Comparison of ENCODE assay signal across 14 cellular contexts in the genomic region with DNA sequence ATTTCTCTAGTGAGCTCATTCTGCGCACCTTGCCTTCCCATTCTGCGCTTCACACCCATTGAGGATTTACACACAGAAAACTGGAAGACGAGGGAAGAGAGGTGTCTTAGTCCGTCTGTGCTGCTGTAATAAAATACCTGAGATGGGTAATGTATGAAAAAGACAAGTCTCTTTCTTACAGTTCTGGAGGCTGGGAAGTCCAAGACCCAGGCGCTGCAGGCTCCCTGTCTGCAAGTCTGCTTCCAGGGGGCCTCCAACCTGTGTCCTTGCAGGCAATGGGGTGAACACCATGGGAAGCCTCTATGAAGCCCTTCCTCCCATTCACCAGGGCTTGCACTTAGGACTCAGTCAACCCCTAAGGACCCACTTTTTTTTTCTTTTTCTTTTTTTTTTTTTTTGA.
DNase-seq lines count a peak whose midpoint lies in the region; ATAC-seq, FAIRE-seq and TF ChIP-seq lines count a peak whose summit lies in the region.
"Had no signal": no experiment of that assay in that cellular context is flagged by ENCODE, and none has a peak within 500 bp of the region (broad histone marks: within the 10 kb centered on the region; RNA-seq: fewer than 3 reads in every experiment).

No MANE protein-coding gene starts in this region.

- no peaks in the 10 kb centered on the region for H3K36me3 Mint-ChIP-seq in type B pancreatic cell
- H3K36me3 Mint-ChIP-seq: CD4-positive, alpha-beta memory T cell had no signal

- in situ Hi-C loops in HepG2 (cut with HindIII; ENCODE audit: extremely low pct_ligation_motif_present, low pct_unique_long_range_greater_than_20kb) = no loop called here
- in situ Hi-C loops in gastrocnemius medialis (cut with MboI; ENCODE audit: low sequenced_read_pairs in 4 of 4) = no loop called here

- TF ChIP-seq RAD21 in HepG2 (CRISPR knock-in tag; IDR thresholded peaks at IDR 0.05) = no peak

- DNase-seq in HepG2 (ENCODE audit: low spot score) (no peak), right lobe of liver (no peak), gastrocnemius medialis (no peak), tibial artery (no peak), NCI-H1092 (lab: John Stamatoyannopoulos, UW) (no peak), type B pancreatic cell (ENCODE audit: extremely low spot score, unreplicated experiment) (no peak), inferior parietal cortex (ENCODE audit: extremely low spot score) (no peak)
- DNase-seq: ACHN; CD4-positive, alpha-beta memory T cell; DMS79; GOT3; H9 had no signal

- no peaks in the 10 kb centered on the region for H3K27me3 ChIP-seq in HepG2 (ENCODE audit: control insufficient read depth in 1 of 2, insufficient read depth in 2 of 2, low read length in 2 of 2)
- H3K27me3 ChIP-seq in right lobe of liver = no peaks in the 10 kb centered on the region
- H3K27me3 ChIP-seq in gastrocnemius medialis = no peaks in the 10 kb centered on the region
- no peaks in the 10 kb centered on the region for H3K27me3 ChIP-seq in tibial artery

- FAIRE-seq in HepG2 (lab: Jason Lieb, UNC) = no peak
- FAIRE-seq: GM12878 had no signal

- no peaks in the 10 kb centered on the region for H3K9me3 ChIP-seq in HepG2 (ENCODE audit: low read length)
- no peaks in the 10 kb centered on the region for H3K9me3 ChIP-seq in right lobe of liver
- no peaks in the 10 kb centered on the region for H3K9me3 ChIP-seq in gastrocnemius medialis
- no peaks in the 10 kb centered on the region for H3K9me3 ChIP-seq in tibial artery

- no peak overlapping the region for H3K27ac Mint-ChIP-seq in type B pancreatic cell
- H3K27ac Mint-ChIP-seq: B cell; CD4-positive, alpha-beta memory T cell; H9 had no signal

- no peak overlapping the region for H3K4me3 Mint-ChIP-seq in type B pancreatic cell
- H3K4me3 Mint-ChIP-seq: B cell; CD4-positive, alpha-beta memory T cell; H9 had no signal

- TF ChIP-seq POLR2A in HepG2 (IDR thresholded peaks at IDR 0.05; ENCODE audit: insufficient read depth in 1 of 2, low read depth in 2 of 2, low read length in 2 of 2) = no peak
- TF ChIP-seq POLR2A in right lobe of liver (IDR thresholded peaks at IDR 0.05) = no peak
- TF ChIP-seq POLR2A in gastrocnemius medialis (IDR thresholded peaks at IDR 0.05) = no peak

- TF ChIP-seq CTCF in HepG2 (CRISPR knock-in tag; IDR thresholded peaks at IDR 0.05) (no peak), right lobe of liver (IDR thresholded peaks at IDR 0.05) (no peak), gastrocnemius medialis (IDR thresholded peaks at IDR 0.05 in 4 of 5, conservative IDR thresholded peaks at IDR 0.05 in 1 of 5) (no peak), tibial artery (IDR thresholded peaks at IDR 0.05) (no peak), type B pancreatic cell (conservative IDR thresholded peaks at IDR 0.05) (no peak)

- H2AFZ ChIP-seq in HepG2 (ENCODE audit: low read length) = no peak overlapping the region

- no peaks in the 10 kb centered on the region for H3K27me3 Mint-ChIP-seq in type B pancreatic cell

- TF ChIP-seq EP300 in HepG2 (IDR thresholded peaks at IDR 0.05; ENCODE audit: low read depth in 2 of 2, low read length in 2 of 2) = no peak
- TF ChIP-seq EP300 in HepG2 (CRISPR knock-in tag; IDR thresholded peaks at IDR 0.05; ENCODE audit: borderline replicate concordance) = no peak

- BruUV-seq in HepG2 (replicated peaks; lab: Mats Ljungman, UMichigan) = no TSS peak

- POLR2A ChIA-PET in HepG2 (lab: Yijun Ruan, JAX) = no interaction called here

- peaks cover 8% of the 10 kb centered on the region for H3K9me3 Mint-ChIP-seq in type B pancreatic cell

- H3K4me1 Mint-ChIP-seq in type B pancreatic cell (ENCODE audit: unreplicated experiment) = peaks cover 29% of the 10 kb centered on the region
- H3K4me1 Mint-ChIP-seq: CD4-positive, alpha-beta memory T cell had no signal

- H3K9ac ChIP-seq in HepG2 (ENCODE audit: insufficient read depth, low read depth, low read length) = no peak overlapping the region

- ATAC-seq in HepG2 (no peak), right lobe of liver (no peak), gastrocnemius medialis (no peak)
- ATAC-seq: GM12878 had no signal

- H3K4me1 ChIP-seq in HepG2 (ENCODE audit: insufficient read depth, low read length) = peaks cover 24% of the 10 kb centered on the region
- peaks cover 0 to 8% (median 0%) of the 10 kb centered on the region in 4 donors for H3K4me1 ChIP-seq in right lobe of liver
- H3K4me1 ChIP-seq in gastrocnemius medialis = peaks cover 25 to 32% of the 10 kb centered on the region in 2 donors
- H3K4me1 ChIP-seq in tibial artery = peaks cover 0 to 46% (median 35%) of the 10 kb centered on the region in 4 donors

- CTCF ChIA-PET in HepG2 (lab: Yijun Ruan, JAX; ENCODE audit: low intra/inter-chr PET ratio, low total read pairs) = no interaction called here

- WGBS in HepG2 (ENCODE audit: low lambda C conversion rate) = 98% methylated on average over 5 of the region's 5 CpGs
- 100% methylated on average over 1 of the region's 5 CpGs for WGBS in right lobe of liver (ENCODE audit: insufficient coverage, low coverage, low lambda C conversion rate, missing lambda C conversion rate)

- no peaks in the 10 kb centered on the region for H3K79me2 ChIP-seq in HepG2 (ENCODE audit: insufficient read depth, low read length)

- H4K20me1 ChIP-seq in HepG2 (ENCODE audit: insufficient read depth, low read length) = no peaks in the 10 kb centered on the region

- H3K36me3 ChIP-seq in HepG2 (replicated peaks in 1 of 2; ENCODE audit: control insufficient read depth in 1 of 2, insufficient read depth in 2 of 2, low read length in 2 of 2) = no peaks in the 10 kb centered on the region
- H3K36me3 ChIP-seq in right lobe of liver = no peaks in the 10 kb centered on the region
- no peaks in the 10 kb centered on the region for H3K36me3 ChIP-seq in gastrocnemius medialis
- no peaks in the 10 kb centered on the region for H3K36me3 ChIP-seq in tibial artery

- H3K27ac ChIP-seq in HepG2 (ENCODE audit: extremely low read length, insufficient read depth, low read length) = no peak overlapping the region
- no peak overlapping the region for H3K27ac ChIP-seq in right lobe of liver
- H3K27ac ChIP-seq in gastrocnemius medialis = peak overlapping the region in 3 of 4 donors; percentile 23 to 90 (median 82)
- H3K27ac ChIP-seq in tibial artery = peak overlapping the region; percentile 25 to 83

- no peak overlapping the region for H3K4me2 ChIP-seq in HepG2 (ENCODE audit: low read depth, low read length)

- no peak overlapping the region for H3K4me3 ChIP-seq in HepG2 (replicated peaks in 1 of 3; ENCODE audit: insufficient read depth in 1 of 3, low read depth in 2 of 3, low read length in 3 of 3)
- no peak overlapping the region for H3K4me3 ChIP-seq in right lobe of liver
- no peak overlapping the region for H3K4me3 ChIP-seq in gastrocnemius medialis
- H3K4me3 ChIP-seq in tibial artery = no peak overlapping the region
- H3K4me3 ChIP-seq: GM12878 had no signal

- intact Hi-C loops in HepG2 (cut with micrococcal nuclease; ENCODE audit: unreplicated experiment) = no loop called here
- intact Hi-C loops in right lobe of liver (cut with DNase I) = no loop called here
- intact Hi-C loops in gastrocnemius medialis (cut with DNase I; ENCODE audit: low total_unique reads) = loop anchor here (5.0 kb wide), 3 partner anchors 79 to 306 kb away; partner anchors contain the start of gene NFIL3
- intact Hi-C loops in tibial artery (cut with DNase I; ENCODE audit: low total_unique reads) = loop anchor here (5.0 kb wide), 1 partner anchor 76 kb away; no protein-coding TSS in a partner anchor

TF ChIP-seq in HepG2, 621 proteins besides CTCF, POLR2A, EP300 and RAD21:
- no peak for TF ChIP-seq ZNF615 (CRISPR knock-in tag; IDR thresholded peaks at IDR 0.05; ENCODE audit: borderline replicate concordance)
- no peak for TF ChIP-seq SETDB1 (CRISPR knock-in tag; IDR thresholded peaks at IDR 0.05; ENCODE audit: borderline replicate concordance)
- no peak for TF ChIP-seq DR1 (CRISPR knock-in tag; IDR thresholded peaks at IDR 0.05)
- TF ChIP-seq ZNF564 (CRISPR knock-in tag; IDR thresholded peaks at IDR 0.05) = peak; percentile 94
- no peak for TF ChIP-seq ZNF530 (CRISPR knock-in tag; IDR thresholded peaks at IDR 0.05; ENCODE audit: low read depth)
- TF ChIP-seq, protein P1, sequence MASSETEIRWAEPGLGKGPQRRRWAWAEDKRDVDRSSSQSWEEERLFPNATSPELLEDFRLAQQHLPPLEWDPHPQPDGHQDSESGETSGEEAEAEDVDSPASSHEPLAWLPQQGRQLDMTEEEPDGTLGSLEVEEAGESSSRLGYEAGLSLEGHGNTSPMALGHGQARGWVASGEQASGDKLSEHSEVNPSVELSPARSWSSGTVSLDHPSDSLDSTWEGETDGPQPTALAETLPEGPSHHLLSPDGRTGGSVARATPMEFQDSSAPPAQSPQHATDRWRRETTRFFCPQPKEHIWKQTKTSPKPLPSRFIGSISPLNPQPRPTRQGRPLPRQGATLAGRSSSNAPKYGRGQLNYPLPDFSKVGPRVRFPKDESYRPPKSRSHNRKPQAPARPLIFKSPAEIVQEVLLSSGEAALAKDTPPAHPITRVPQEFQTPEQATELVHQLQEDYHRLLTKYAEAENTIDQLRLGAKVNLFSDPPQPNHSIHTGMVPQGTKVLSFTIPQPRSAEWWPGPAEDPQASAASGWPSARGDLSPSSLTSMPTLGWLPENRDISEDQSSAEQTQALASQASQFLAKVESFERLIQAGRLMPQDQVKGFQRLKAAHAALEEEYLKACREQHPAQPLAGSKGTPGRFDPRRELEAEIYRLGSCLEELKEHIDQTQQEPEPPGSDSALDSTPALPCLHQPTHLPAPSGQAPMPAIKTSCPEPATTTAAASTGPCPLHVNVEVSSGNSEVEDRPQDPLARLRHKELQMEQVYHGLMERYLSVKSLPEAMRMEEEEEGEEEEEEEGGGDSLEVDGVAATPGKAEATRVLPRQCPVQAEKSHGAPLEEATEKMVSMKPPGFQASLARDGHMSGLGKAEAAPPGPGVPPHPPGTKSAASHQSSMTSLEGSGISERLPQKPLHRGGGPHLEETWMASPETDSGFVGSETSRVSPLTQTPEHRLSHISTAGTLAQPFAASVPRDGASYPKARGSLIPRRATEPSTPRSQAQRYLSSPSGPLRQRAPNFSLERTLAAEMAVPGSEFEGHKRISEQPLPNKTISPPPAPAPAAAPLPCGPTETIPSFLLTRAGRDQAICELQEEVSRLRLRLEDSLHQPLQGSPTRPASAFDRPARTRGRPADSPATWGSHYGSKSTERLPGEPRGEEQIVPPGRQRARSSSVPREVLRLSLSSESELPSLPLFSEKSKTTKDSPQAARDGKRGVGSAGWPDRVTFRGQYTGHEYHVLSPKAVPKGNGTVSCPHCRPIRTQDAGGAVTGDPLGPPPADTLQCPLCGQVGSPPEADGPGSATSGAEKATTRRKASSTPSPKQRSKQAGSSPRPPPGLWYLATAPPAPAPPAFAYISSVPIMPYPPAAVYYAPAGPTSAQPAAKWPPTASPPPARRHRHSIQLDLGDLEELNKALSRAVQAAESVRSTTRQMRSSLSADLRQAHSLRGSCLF (CRISPR knock-in tag; IDR thresholded peaks at IDR 0.05; ENCODE audit: borderline replicate concordance) = no peak
- no peak for TF ChIP-seq ZNF354B (CRISPR knock-in tag; IDR thresholded peaks at IDR 0.05)
- TF ChIP-seq MAFF (IDR thresholded peaks at IDR 0.05; ENCODE audit: low read depth, low read length) = no peak
- TF ChIP-seq ZNF44 (CRISPR knock-in tag; IDR thresholded peaks at IDR 0.05) = no peak
TF ChIP-seq in HepG2: peak in this region for 1.

Comparison
In these comparisons a context has a peak if more than half of its experiments do, and no peak if none do; other contexts are left out.
1. H3K27ac ChIP-seq: peak in gastrocnemius medialis (3 of 4) and tibial artery (2 of 2); none in HepG2 (single experiment) and right lobe of liver (0 of 3).
2. intact Hi-C loops: an anchor here in gastrocnemius medialis (5.0 kb wide) and tibial artery (5.0 kb wide); none called in HepG2 and right lobe of liver.